ENCODE assay signal across 19 cellular contexts in the genomic region with DNA sequence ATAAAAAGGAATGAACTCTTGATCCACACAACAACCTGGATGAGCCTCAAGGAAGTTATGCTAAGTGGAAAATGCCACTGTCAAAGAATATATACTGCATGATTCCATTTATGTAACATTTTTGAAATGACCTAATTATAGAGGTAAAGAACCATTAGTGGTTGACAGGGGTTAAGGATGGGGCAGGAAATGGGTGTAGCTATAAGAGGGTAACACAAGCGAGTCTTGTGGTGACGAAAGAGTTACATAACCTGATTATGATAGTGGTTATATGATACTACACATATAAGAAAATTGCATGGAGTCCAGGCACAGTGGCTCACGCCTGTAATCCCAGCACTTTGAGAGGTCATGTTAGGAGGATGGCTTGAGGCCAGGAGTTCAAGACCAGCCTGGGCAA.
"Had no signal": no experiment of that assay in that cellular context is flagged by ENCODE, and none has a peak within 500 bp of the region (broad histone marks: within the 10 kb centered on the region; RNA-seq: fewer than 3 reads in every experiment).

No MANE protein-coding gene starts in this region.

- H3K9me3 Mint-ChIP-seq: dendritic cell treated with granulocyte-macrophage colony-stimulating factor and Interleukin-4, amounts not matched to agents 40 ng/mL and 50 ng/mL, for 4 days; naive B cell; stimulated activated memory B cell treated with anti-CD40 and anti-IgM and Interleukin-4, amounts not matched to agents 10 μg/mL and 1 μg/mL and 100 μg/mL, for 72 hours; stimulated activated naive CD8-positive, alpha-beta T cell treated with anti-CD3 and anti-CD28 coated beads, Interleukin-15, Interleukin-2, amounts not matched to agents 100 ng/mL and 50 ng/mL, for 24 hours had no signal

- H3K27ac Mint-ChIP-seq: dendritic cell treated with granulocyte-macrophage colony-stimulating factor and Interleukin-4, amounts not matched to agents 40 ng/mL and 50 ng/mL, for 4 days; naive B cell; stimulated activated memory B cell treated with anti-CD40 and anti-IgM and Interleukin-4, amounts not matched to agents 10 μg/mL and 1 μg/mL and 100 μg/mL, for 72 hours; stimulated activated naive CD8-positive, alpha-beta T cell treated with anti-CD3 and anti-CD28 coated beads, Interleukin-15, Interleukin-2, amounts not matched to agents 100 ng/mL and 50 ng/mL, for 24 hours had no signal

- H3K9me3 ChIP-seq: spleen, tibial artery, upper lobe of left lung, uterus had no signal

- H3K27me3 ChIP-seq: hepatocyte, tibial artery, upper lobe of left lung, uterus had no signal

- H3K4me3 Mint-ChIP-seq: dendritic cell treated with granulocyte-macrophage colony-stimulating factor and Interleukin-4, amounts not matched to agents 40 ng/mL and 50 ng/mL, for 4 days; naive B cell; stimulated activated memory B cell treated with anti-CD40 and anti-IgM and Interleukin-4, amounts not matched to agents 10 μg/mL and 1 μg/mL and 100 μg/mL, for 72 hours; stimulated activated naive CD8-positive, alpha-beta T cell treated with anti-CD3 and anti-CD28 coated beads, Interleukin-15, Interleukin-2, amounts not matched to agents 100 ng/mL and 50 ng/mL, for 24 hours had no signal

- H3K36me3 ChIP-seq: spleen, tibial artery, upper lobe of left lung, uterus had no signal

- H3K4me1 ChIP-seq: upper lobe of left lung had no signal

- H3K36me3 Mint-ChIP-seq: naive B cell; stimulated activated memory B cell treated with anti-CD40 and anti-IgM and Interleukin-4, amounts not matched to agents 10 μg/mL and 1 μg/mL and 100 μg/mL, for 72 hours had no signal

- H3K4me3 ChIP-seq: hepatocyte, spleen, tibial artery, upper lobe of left lung, uterus had no signal

- H3K27ac ChIP-seq: hepatocyte, spleen, tibial artery, upper lobe of left lung, uterus had no signal

- DNase-seq: erythroblast; foreskin melanocyte; head of caudate nucleus; left colon; mesendoderm; naive B cell; posterior cingulate gyrus; spleen; stimulated activated CD4-positive, alpha-beta T cell treated with anti-CD3 and anti-CD28 coated beads, Interleukin-15, amount 100 ng/mL, for 24 hours; stimulated activated CD4-positive, alpha-beta T cell treated with anti-CD3 and anti-CD28 coated beads, Interleukin-1b, Interleukin-23, amount 100 ng/mL, for 48 hours; stimulated activated CD4-positive, alpha-beta T cell treated with anti-CD3 and anti-CD28 coated beads, Interleukin-4, amount 100 ng/mL, for 24 hours; tibial artery; upper lobe of left lung; uterus had no signal

- H3K4me1 Mint-ChIP-seq: stimulated activated memory B cell treated with anti-CD40 and anti-IgM and Interleukin-4, amounts not matched to agents 10 μg/mL and 1 μg/mL and 100 μg/mL, for 72 hours had no signal

- ATAC-seq: left colon; sciatic nerve; stimulated activated memory B cell treated with anti-CD40 and anti-IgM and Interleukin-4, amounts not matched to agents 10 μg/mL and 1 μg/mL and 100 μg/mL, for 72 hours had no signal
